In the genomic region with DNA sequence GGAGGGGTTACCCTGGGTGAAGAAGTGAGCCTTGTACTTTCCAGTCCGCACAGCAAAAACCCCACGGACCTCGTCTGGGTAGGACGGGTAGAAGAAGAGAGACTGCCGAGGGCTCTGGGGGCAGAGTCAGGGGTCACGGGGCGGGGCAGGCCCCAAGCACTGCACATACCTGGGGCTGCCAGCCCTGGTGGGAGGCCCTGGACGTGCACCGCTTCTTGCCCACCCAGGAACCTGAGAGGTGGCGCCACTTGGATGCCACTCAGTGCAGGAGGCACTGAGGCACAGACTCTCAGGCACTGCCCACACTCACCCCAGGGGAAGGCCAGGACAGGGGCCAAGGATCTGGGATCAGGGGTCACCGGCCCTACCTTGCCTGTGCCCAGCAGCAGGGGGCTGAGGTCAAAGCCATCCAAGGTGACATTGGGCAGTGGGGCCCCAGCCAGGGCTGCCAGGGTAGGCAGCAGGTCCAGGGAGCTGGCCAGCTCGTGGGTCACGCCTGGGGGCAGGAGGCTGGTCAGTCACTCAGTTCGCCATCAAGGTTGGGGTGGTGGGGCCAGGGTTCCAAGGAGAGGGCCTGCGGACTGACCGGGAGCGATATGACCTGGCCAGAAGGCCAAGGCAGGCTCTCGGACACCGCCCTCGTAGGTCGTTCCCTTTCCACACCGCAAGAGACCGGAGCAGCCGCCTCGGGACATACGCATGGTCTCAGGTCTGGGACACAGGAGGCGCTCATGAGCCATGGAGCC, we compare ENCODE assay signal across 1 cellular context.
TF ChIP-seq lines count a peak whose summit lies in the region.

No MANE protein-coding gene starts in this region.

TF ChIP-seq in HCT116, 20 proteins besides CTCF, POLR2A, EP300 and RAD21:
- TF ChIP-seq, protein P1, sequence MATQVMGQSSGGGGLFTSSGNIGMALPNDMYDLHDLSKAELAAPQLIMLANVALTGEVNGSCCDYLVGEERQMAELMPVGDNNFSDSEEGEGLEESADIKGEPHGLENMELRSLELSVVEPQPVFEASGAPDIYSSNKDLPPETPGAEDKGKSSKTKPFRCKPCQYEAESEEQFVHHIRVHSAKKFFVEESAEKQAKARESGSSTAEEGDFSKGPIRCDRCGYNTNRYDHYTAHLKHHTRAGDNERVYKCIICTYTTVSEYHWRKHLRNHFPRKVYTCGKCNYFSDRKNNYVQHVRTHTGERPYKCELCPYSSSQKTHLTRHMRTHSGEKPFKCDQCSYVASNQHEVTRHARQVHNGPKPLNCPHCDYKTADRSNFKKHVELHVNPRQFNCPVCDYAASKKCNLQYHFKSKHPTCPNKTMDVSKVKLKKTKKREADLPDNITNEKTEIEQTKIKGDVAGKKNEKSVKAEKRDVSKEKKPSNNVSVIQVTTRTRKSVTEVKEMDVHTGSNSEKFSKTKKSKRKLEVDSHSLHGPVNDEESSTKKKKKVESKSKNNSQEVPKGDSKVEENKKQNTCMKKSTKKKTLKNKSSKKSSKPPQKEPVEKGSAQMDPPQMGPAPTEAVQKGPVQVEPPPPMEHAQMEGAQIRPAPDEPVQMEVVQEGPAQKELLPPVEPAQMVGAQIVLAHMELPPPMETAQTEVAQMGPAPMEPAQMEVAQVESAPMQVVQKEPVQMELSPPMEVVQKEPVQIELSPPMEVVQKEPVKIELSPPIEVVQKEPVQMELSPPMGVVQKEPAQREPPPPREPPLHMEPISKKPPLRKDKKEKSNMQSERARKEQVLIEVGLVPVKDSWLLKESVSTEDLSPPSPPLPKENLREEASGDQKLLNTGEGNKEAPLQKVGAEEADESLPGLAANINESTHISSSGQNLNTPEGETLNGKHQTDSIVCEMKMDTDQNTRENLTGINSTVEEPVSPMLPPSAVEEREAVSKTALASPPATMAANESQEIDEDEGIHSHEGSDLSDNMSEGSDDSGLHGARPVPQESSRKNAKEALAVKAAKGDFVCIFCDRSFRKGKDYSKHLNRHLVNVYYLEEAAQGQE (IDR thresholded peaks at IDR 0.05; ENCODE audit: low read depth), result no peak
- no peak for TF ChIP-seq EZH2 (IDR thresholded peaks at IDR 0.05)
- TF ChIP-seq, protein P2, sequence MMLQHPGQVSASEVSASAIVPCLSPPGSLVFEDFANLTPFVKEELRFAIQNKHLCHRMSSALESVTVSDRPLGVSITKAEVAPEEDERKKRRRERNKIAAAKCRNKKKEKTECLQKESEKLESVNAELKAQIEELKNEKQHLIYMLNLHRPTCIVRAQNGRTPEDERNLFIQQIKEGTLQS (IDR thresholded peaks at IDR 0.05), result no peak
- no peak for TF ChIP-seq SIN3A (IDR thresholded peaks at IDR 0.05; ENCODE audit: low read depth)
- TF ChIP-seq ELF1 (IDR thresholded peaks at IDR 0.05; ENCODE audit: borderline replicate concordance, low read depth), result no peak
- TF ChIP-seq EZH2phosphoT487 (IDR thresholded peaks at IDR 0.05; ENCODE audit: borderline replicate concordance), result no peak
- TF ChIP-seq CEBPB (IDR thresholded peaks at IDR 0.05; ENCODE audit: low read depth), result no peak
- TF ChIP-seq TCF7L2 (IDR thresholded peaks at IDR 0.05; ENCODE audit: borderline replicate concordance, extremely low read depth, insufficient read depth, insufficient read length), result no peak
